14 cellular contexts compared by ENCODE assay signal in the genomic region with DNA sequence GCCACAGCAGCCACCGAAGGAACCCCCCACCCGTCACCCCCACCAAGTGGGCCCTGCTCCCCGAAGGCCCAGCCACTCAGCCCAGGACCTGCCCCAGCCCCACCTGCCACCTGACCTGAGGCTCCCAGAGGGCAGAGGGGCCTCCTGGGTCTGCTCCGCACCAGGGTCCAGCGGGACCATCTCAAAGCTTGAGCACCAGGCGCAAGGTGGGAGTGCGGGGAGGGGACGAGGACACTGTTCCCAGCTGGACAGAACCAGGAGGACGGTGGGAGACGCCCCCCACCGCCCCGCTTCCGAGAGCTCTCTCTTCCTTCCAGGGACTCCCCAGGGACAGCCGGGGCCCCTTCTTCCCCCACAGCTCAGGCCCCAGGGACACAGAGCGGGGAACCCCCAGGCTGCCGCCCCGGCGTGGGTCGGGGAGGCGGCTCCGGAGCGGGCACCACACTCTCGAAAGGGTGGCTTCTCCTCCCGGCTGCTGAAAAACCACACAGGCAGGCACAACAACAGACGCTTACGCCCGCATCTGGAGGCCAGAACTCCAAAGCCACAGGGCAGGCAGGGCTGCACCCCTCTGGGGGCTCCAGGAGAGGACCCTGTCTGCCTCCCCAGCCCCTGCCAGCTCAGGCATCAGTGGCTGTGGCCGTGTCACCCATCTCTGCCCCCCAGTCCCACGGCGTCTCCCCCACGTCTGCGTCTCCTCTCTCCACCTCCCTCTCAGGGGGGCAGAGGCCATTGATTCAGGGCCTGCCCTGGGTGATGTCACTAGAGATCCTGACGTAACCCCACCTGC. TPM values are rescaled to one million over a fixed set of nuclear protein-coding genes. Genes with fewer than 3 reads are reported as not detected.
A peak's percentile ranks its signal among the peaks of the same experiment; 100 is the strongest.
DNase-seq lines count a peak whose midpoint lies in the region; ATAC-seq and TF ChIP-seq lines count a peak whose summit lies in the region.
"Had no signal": no experiment of that assay in that cellular context is flagged by ENCODE, and none has a peak within 500 bp of the region (broad histone marks: within the 10 kb centered on the region; RNA-seq: fewer than 3 reads in every experiment).

No MANE protein-coding gene starts in this region.

- no peak overlapping the region for H3K27ac ChIP-seq in CD4-positive, alpha-beta memory T cell (ENCODE audit: low read depth, low read length)
- no peak overlapping the region for H3K27ac ChIP-seq in HCT116 (ENCODE audit: low read depth, low read length)
- H3K27ac ChIP-seq in right lobe of liver: no peak overlapping the region
- H3K27ac ChIP-seq: esophagus squamous epithelium, PC-9 had no signal

- peaks cover 0 to 2% (median 0%) of the 10 kb centered on the region in 8 donors for H3K9me3 Mint-ChIP-seq in CD4-positive, alpha-beta memory T cell
- H3K9me3 Mint-ChIP-seq in activated T-cell treated with anti-CD3 and anti-CD28 coated beads, Interleukin-2, amount 50 U/mL, for 72 hours: no peaks in the 10 kb centered on the region

- CTCF ChIA-PET in CD4-positive, alpha-beta memory T cell (lab: Charles Lee; ENCODE audit: partially characterized antibody): no interaction called here
- CTCF ChIA-PET in HCT116 (lab: Charles Lee): no interaction called here

- peaks cover 2 to 5% of the 10 kb centered on the region in 2 donors for H3K27me3 Mint-ChIP-seq in CD4-positive, alpha-beta memory T cell
- peaks cover 9% of the 10 kb centered on the region for H3K27me3 Mint-ChIP-seq in activated T-cell treated with anti-CD3 and anti-CD28 coated beads, Interleukin-2, amount 50 U/mL, for 72 hours (ENCODE audit: low read depth)

- H3K9me2 ChIP-seq in HCT116 (ENCODE audit: insufficient read depth): no peaks in the 10 kb centered on the region

- RAD21 ChIA-PET in HCT116 (lab: Charles Lee; ENCODE audit: low non-redundant PET in 1 of 2, low total read pairs in 2 of 2, uncharacterized antibody in 2 of 2, unreplicated experiment in 2 of 2): no interaction called here

- no peaks in the 10 kb centered on the region for H4K20me1 ChIP-seq in HCT116 (ENCODE audit: insufficient read depth)

- TF ChIP-seq CTCF in HCT116 (IDR thresholded peaks at IDR 0.05 in 2 of 3, conservative IDR thresholded peaks at IDR 0.05 in 1 of 3; ENCODE audit: borderline replicate concordance in 1 of 3, insufficient read depth in 1 of 3, low read depth in 2 of 3, low read length in 2 of 3) (no peak), right lobe of liver (IDR thresholded peaks at IDR 0.05) (no peak)

- H3K27me3 ChIP-seq in CD4-positive, alpha-beta memory T cell (ENCODE audit: insufficient read depth, low read length): no peaks in the 10 kb centered on the region
- H3K27me3 ChIP-seq in HCT116 (ENCODE audit: insufficient read depth, low read length) (no peaks in the 10 kb centered on the region), right lobe of liver (peaks cover 0 to 9% of the 10 kb centered on the region in 2 donors)

- intact Hi-C loops in CD4-positive, alpha-beta memory T cell (cut with micrococcal nuclease): no loop called here
- intact Hi-C loops in HCT116 (cut with micrococcal nuclease) (no loop called here), right lobe of liver (cut with DNase I) (no loop called here)

- H2AFZ ChIP-seq in HCT116 (ENCODE audit: low read depth, low read length, poor library complexity, severe bottlenecking): no peak overlapping the region
- H2AFZ ChIP-seq: PC-9 had no signal

- peaks cover 5 to 34% (median 9%) of the 10 kb centered on the region in 4 donors for H3K4me1 Mint-ChIP-seq in CD4-positive, alpha-beta memory T cell
- peaks cover 17% of the 10 kb centered on the region for H3K4me1 Mint-ChIP-seq in activated T-cell treated with anti-CD3 and anti-CD28 coated beads, Interleukin-2, amount 50 U/mL, for 72 hours (ENCODE audit: low read depth)

- BruUV-seq in HCT116 (replicated peaks; lab: Mats Ljungman, UMichigan): no TSS peak

- 68% methylated on average over 8 of the region's 33 CpGs for WGBS in right lobe of liver (ENCODE audit: insufficient coverage, low coverage, low lambda C conversion rate, missing lambda C conversion rate)

- peaks cover 47% of the 10 kb centered on the region for H3K4me1 ChIP-seq in CD4-positive, alpha-beta memory T cell (ENCODE audit: insufficient read depth, low read length)
- H3K4me1 ChIP-seq in HCT116 (ENCODE audit: control insufficient read depth in 1 of 2, insufficient read depth in 2 of 2, low read length in 2 of 2) (peaks cover 2 to 13% of the 10 kb centered on the region in 2 experiments; a peak in 3 of 4 replicates), right lobe of liver (no peaks in the 10 kb centered on the region)

- TF ChIP-seq POLR2A in HCT116 (IDR thresholded peaks at IDR 0.05; ENCODE audit: borderline replicate concordance, extremely low read depth, insufficient read depth, insufficient read length) (no peak), right lobe of liver (IDR thresholded peaks at IDR 0.05) (no peak)

- H3K36me3 ChIP-seq in CD4-positive, alpha-beta memory T cell (ENCODE audit: insufficient read depth, low read length): no peaks in the 10 kb centered on the region
- H3K36me3 ChIP-seq in HCT116 (ENCODE audit: control insufficient read depth in 1 of 2, insufficient read depth in 2 of 2, low read length in 2 of 2): peaks cover 0 to 2% of the 10 kb centered on the region in 2 experiments; a peak in 2 of 4 replicates
- H3K36me3 ChIP-seq in right lobe of liver: no peaks in the 10 kb centered on the region

- H3K36me3 Mint-ChIP-seq in CD4-positive, alpha-beta memory T cell: no peaks in the 10 kb centered on the region
- H3K36me3 Mint-ChIP-seq in activated T-cell treated with anti-CD3 and anti-CD28 coated beads, Interleukin-2, amount 50 U/mL, for 72 hours (ENCODE audit: insufficient read depth in 2 of 2): no peaks in the 10 kb centered on the region

- peaks cover 17% of the 10 kb centered on the region; the same call in 1 of the 2 replicates for H3K79me2 ChIP-seq in HCT116 (ENCODE audit: insufficient read depth, low read length)

- H3K9me3 ChIP-seq in CD4-positive, alpha-beta memory T cell (ENCODE audit: control insufficient read depth in 1 of 2, low read length in 2 of 2): no peaks in the 10 kb centered on the region
- H3K9me3 ChIP-seq in HCT116 (ENCODE audit: control insufficient read depth in 1 of 2, insufficient read depth in 1 of 2, low read depth in 1 of 2, low read length in 2 of 2) (no peaks in the 10 kb centered on the region), right lobe of liver (no peaks in the 10 kb centered on the region)
- H3K9me3 ChIP-seq: esophagus squamous epithelium had no signal

- H3K9ac ChIP-seq in HCT116 (ENCODE audit: low read length): 0 out of 2 replicates have a peak overlapping the region, but pooled peaks have one; percentile 8

- H3K4me2 ChIP-seq in HCT116 (ENCODE audit: low read length): peak overlapping the region; percentile 48
- H3K4me2 ChIP-seq: PC-9 had no signal

- H3K27ac Mint-ChIP-seq in CD4-positive, alpha-beta memory T cell: peak overlapping the region in 4 of 7 donors; percentile 79 to 88 (median 86)
- H3K27ac Mint-ChIP-seq in activated T-cell treated with anti-CD3 and anti-CD28 coated beads, Interleukin-2, amount 50 U/mL, for 72 hours: no peak overlapping the region

- DNase-seq in CD4-positive, alpha-beta memory T cell: peak in 3 of 5 donors; percentile 31 to 45 (median 44)
- DNase-seq in HCT116 (ENCODE audit: low read depth, low spot score) (no peak), right lobe of liver (peak in 2 of 3 donors; percentile 40 to 48), dedifferentiated amniotic fluid mesenchymal stem cell (ENCODE audit: extremely low spot score) (no peak), activated gamma-delta T cell treated with Interleukin-2 at 50 U/mL for 16 hours (no peak)
- peak; percentile 14 to 34 for DNase-seq in activated T-cell treated with anti-CD3 and anti-CD28 coated beads, Interleukin-2, amount 50 U/mL, for 72 hours
- DNase-seq: activated CD4-positive, CD25-positive, alpha-beta regulatory T cell; DMS79; esophagus squamous epithelium; NCI-H1930; PC-9; trophoblast cell had no signal

- POLR2A ChIA-PET in CD4-positive, alpha-beta memory T cell (lab: Charles Lee; ENCODE audit: partially characterized antibody): interaction anchor here (0.8 to 1.2 kb wide), 2 partner anchors 50 to 61 kb away, joined by 3 read pairs; a partner anchor contains a TSS
- POLR2A ChIA-PET in HCT116 (lab: Charles Lee): interaction anchor here (1.5 kb wide), 1 partner anchor 9 kb away, joined by 3 read pairs; no protein-coding TSS in a partner anchor

- H3K4me3 Mint-ChIP-seq in CD4-positive, alpha-beta memory T cell: peak overlapping the region in 5 of 8 donors; percentile 21 to 51 (median 46)
- H3K4me3 Mint-ChIP-seq in activated T-cell treated with anti-CD3 and anti-CD28 coated beads, Interleukin-2, amount 50 U/mL, for 72 hours: peak overlapping the region; percentile 2 to 75

- no peak for TF ChIP-seq RAD21 in HCT116 (IDR thresholded peaks at IDR 0.05; ENCODE audit: low read depth)

- ATAC-seq in HCT116 (0 out of 2 replicates have a peak, but pooled peaks have one; percentile 7), right lobe of liver (no peak), HG02870 (IDR thresholded peaks at IDR 0.05; ENCODE audit: unreplicated experiment) (no peak), HG03095 (IDR thresholded peaks at IDR 0.05; ENCODE audit: unreplicated experiment) (no peak)
- peak; percentile 44 to 67 for ATAC-seq in activated T-cell treated with anti-CD3 and anti-CD28 coated beads, Interleukin-2, amount 50 U/mL, for 72 hours (replicated peaks in 1 of 2)

- H3K4me3 ChIP-seq in CD4-positive, alpha-beta memory T cell (ENCODE audit: low read length in 2 of 2): no peak overlapping the region
- H3K4me3 ChIP-seq in HCT116 (replicated peaks in 1 of 2; ENCODE audit: low read depth in 1 of 2, low read length in 2 of 2): no peak overlapping the region
- no peak overlapping the region for H3K4me3 ChIP-seq in right lobe of liver
- H3K4me3 ChIP-seq: esophagus squamous epithelium, PC-9 had no signal

RNA-seq across cellular contexts. Expression of a gene that starts 1.9 kb away (rescaled TPM):
- total RNA-seq in CD4-positive, alpha-beta memory T cell: not detected
- under 1 TPM; 0.27 to 0.45 TPM for polyA plus RNA-seq in CD4-positive, alpha-beta memory T cell
- 0.10 TPM for total RNA-seq in HCT116 (2021; ENCODE audit: unreplicated experiment)
- 0.03 TPM in 1 of 2 replicates, not detected in the other for polyA plus RNA-seq in HCT116 (2012)
- under 1 TPM in 1 of 2 donors, not detected in 1; 0.36 TPM for total RNA-seq in activated T-cell treated with anti-CD3 and anti-CD28 coated beads, Interleukin-2, amount 50 U/mL, for 72 hours
- total RNA-seq in right lobe of liver: not detected

RNA-seq across cellular contexts. Expression of a gene that starts 34.6 kb away (rescaled TPM):
- total RNA-seq in CD4-positive, alpha-beta memory T cell: 1 to 10 TPM; 8.0 to 8.6 TPM
- polyA plus RNA-seq in CD4-positive, alpha-beta memory T cell: 10 to 100 TPM; 22.1 to 27.1 TPM
- 56.2 TPM for total RNA-seq in HCT116 (2021; ENCODE audit: unreplicated experiment)
- polyA plus RNA-seq in HCT116 (2012): 52.4 and 63.6 TPM in 2 replicates
- 100 to 1,000 TPM; 245 to 324 TPM for total RNA-seq in activated T-cell treated with anti-CD3 and anti-CD28 coated beads, Interleukin-2, amount 50 U/mL, for 72 hours
- total RNA-seq in right lobe of liver: under 1 TPM in 2 of 6 experiments, not detected in 4; 0.24 to 0.27 TPM

RNA-seq across cellular contexts. Expression of a gene that starts 42.2 kb away (rescaled TPM):
- 10 to 100 TPM; 13.5 to 15.5 TPM for total RNA-seq in CD4-positive, alpha-beta memory T cell
- 10 to 100 TPM; 63.2 to 75.1 TPM for polyA plus RNA-seq in CD4-positive, alpha-beta memory T cell
- total RNA-seq in HCT116 (2021; ENCODE audit: unreplicated experiment): 0.37 TPM
- polyA plus RNA-seq in HCT116 (2012): 0.09 TPM in 1 of 2 replicates, not detected in the other
- total RNA-seq in activated T-cell treated with anti-CD3 and anti-CD28 coated beads, Interleukin-2, amount 50 U/mL, for 72 hours: 100 to 1,000 TPM; 268 to 588 TPM
- under 1 TPM in 4 of 6 experiments, not detected in 2; 0.20 to 0.99 (median 0.28) TPM for total RNA-seq in right lobe of liver

RNA-seq across cellular contexts. Expression of a gene that starts 55.9 kb away (rescaled TPM):
- 10 to 100 TPM; 15.0 to 15.1 TPM for total RNA-seq in CD4-positive, alpha-beta memory T cell
- polyA plus RNA-seq in CD4-positive, alpha-beta memory T cell: 1 to 10 TPM; 3.8 to 7.9 TPM
- total RNA-seq in HCT116 (2021; ENCODE audit: unreplicated experiment) (22.7 TPM), right lobe of liver (1 to 10 TPM; 4.0 to 7.7 (median 6.4) TPM)
- 11.0 and 13.4 TPM in 2 replicates for polyA plus RNA-seq in HCT116 (2012)
- total RNA-seq in activated T-cell treated with anti-CD3 and anti-CD28 coated beads, Interleukin-2, amount 50 U/mL, for 72 hours: 10 to 100 TPM; 18.0 to 18.6 TPM

Comparison
In these comparisons a context has a peak if more than half of its experiments do, and no peak if none do; other contexts are left out.
1. DNase-seq: peak in CD4-positive, alpha-beta memory T cell (3 of 5), activated T-cell treated with anti-CD3 and anti-CD28 coated beads, Interleukin-2, amount 50 U/mL, for 72 hours (2 of 2) and right lobe of liver (2 of 3); none in HCT116 (single experiment), dedifferentiated amniotic fluid mesenchymal stem cell (single experiment) and activated gamma-delta T cell treated with Interleukin-2 at 50 U/mL for 16 hours (single experiment).
2. ATAC-seq: peak in HCT116 (single experiment) and activated T-cell treated with anti-CD3 and anti-CD28 coated beads, Interleukin-2, amount 50 U/mL, for 72 hours (2 of 2); none in right lobe of liver (0 of 4), HG02870 (single experiment) and HG03095 (single experiment).
3. RNA of a gene that starts 34.6 kb away (total RNA-seq): 245 to 324 TPM in activated T-cell treated with anti-CD3 and anti-CD28 coated beads, Interleukin-2, amount 50 U/mL, for 72 hours, 56.2 TPM in HCT116 (single experiment) and 8.0 to 8.6 TPM in CD4-positive, alpha-beta memory T cell; 0.24 to 0.27 TPM in right lobe of liver; every median in the first group is over 4 times any median in the second.
4. RNA of a gene that starts 42.2 kb away (total RNA-seq): 268 to 588 TPM in activated T-cell treated with anti-CD3 and anti-CD28 coated beads, Interleukin-2, amount 50 U/mL, for 72 hours; 13.5 to 15.5 TPM in CD4-positive, alpha-beta memory T cell, 0.37 TPM in HCT116 (single experiment) and 0.20 to 0.99 TPM in right lobe of liver; every median in the first group is over 10 times any median in the second.